In the genomic region with DNA sequence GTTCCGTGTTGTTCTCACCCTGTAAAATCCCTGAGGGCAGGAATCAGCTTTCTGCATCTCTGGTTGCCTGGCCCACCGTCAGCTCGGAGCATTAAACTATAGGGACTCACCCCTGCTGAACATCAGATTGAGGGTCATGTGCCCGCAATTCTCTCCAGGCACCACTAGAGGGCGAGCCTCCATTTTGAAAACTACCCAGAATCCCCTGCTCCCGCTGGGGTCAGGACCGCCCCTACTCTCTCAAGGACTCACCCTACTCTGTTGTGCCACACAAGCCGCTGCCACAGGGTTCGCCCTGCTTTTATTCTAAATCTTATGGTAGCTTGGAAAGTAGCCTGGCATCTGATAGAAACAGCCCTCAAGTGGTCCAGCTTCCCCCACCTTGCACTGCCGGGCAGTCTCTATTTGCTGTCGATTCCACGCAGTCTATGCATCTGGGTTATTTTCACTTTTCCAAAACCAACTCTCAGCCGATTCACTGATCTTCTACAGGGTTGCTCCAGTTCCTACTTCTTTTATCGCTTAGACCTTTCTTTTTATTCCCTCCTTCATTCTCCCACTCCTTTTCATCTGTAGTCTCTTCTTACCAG, we compare ENCODE assay signal across 9 cellular contexts.
DNase-seq lines count a peak whose midpoint lies in the region; ATAC-seq and TF ChIP-seq lines count a peak whose summit lies in the region.
"Had no signal": no experiment of that assay in that cellular context is flagged by ENCODE, and none has a peak within 500 bp of the region (broad histone marks: within the 10 kb centered on the region; RNA-seq: fewer than 3 reads in every experiment).

No MANE protein-coding gene starts in this region.

- no peaks in the 10 kb centered on the region for H3K4me1 ChIP-seq in lower lobe of right lung
- H3K4me1 ChIP-seq: SJSA1 had no signal

- intact Hi-C loops in Calu3 (cut with micrococcal nuclease; ENCODE audit: unreplicated experiment) (no loop called here), lower lobe of right lung (cut with DNase I) (no loop called here)

- DNase-seq in Calu3 (peak; percentile 30), HL-60 (ENCODE audit: low read depth in 1 of 2, low spot score in 1 of 2) (peak; percentile 12 to 34), lower lobe of right lung (no peak), activated gamma-delta T cell treated with Interleukin-2 at 50 U/mL for 16 hours (no peak), NCI-H526 treated with DMSO at 0.1 percent for 48 hours (lab: John Stamatoyannopoulos, UW) (no peak), NCI-H1105 (lab: John Stamatoyannopoulos, UW) (no peak)

- CTCF ChIA-PET in Calu3 (lab: Charles Lee): no interaction called here

- H3K4me3 ChIP-seq in HL-60 (replicated peaks; ENCODE audit: insufficient read depth, low read length): no peak overlapping the region
- H3K4me3 ChIP-seq in lower lobe of right lung: no peak overlapping the region
- H3K4me3 ChIP-seq: SJSA1 had no signal

- no peaks in the 10 kb centered on the region for H3K36me3 ChIP-seq in lower lobe of right lung
- H3K36me3 ChIP-seq: SJSA1 had no signal

- H3K27ac Mint-ChIP-seq in Calu3 (ENCODE audit: unreplicated experiment): no peak overlapping the region
- H3K27ac Mint-ChIP-seq in activated T-helper 17 cell treated with anti-CD3 and anti-CD28 coated beads, Interleukin-2, amount 50 U/mL, for 72 hours: no peak overlapping the region

- no peaks in the 10 kb centered on the region for H3K36me3 Mint-ChIP-seq in Calu3 (ENCODE audit: insufficient read depth, unreplicated experiment)
- H3K36me3 Mint-ChIP-seq in activated T-helper 17 cell treated with anti-CD3 and anti-CD28 coated beads, Interleukin-2, amount 50 U/mL, for 72 hours (ENCODE audit: low read depth): no peaks in the 10 kb centered on the region

- H3K4me1 Mint-ChIP-seq in Calu3 (ENCODE audit: low read depth, unreplicated experiment): no peaks in the 10 kb centered on the region
- no peaks in the 10 kb centered on the region for H3K4me1 Mint-ChIP-seq in activated T-helper 17 cell treated with anti-CD3 and anti-CD28 coated beads, Interleukin-2, amount 50 U/mL, for 72 hours

- ATAC-seq in GM19372 (IDR thresholded peaks at IDR 0.05; ENCODE audit: low read depth, unreplicated experiment) (peak; percentile 69), lower lobe of right lung (peak; percentile 61 to 62)
- ATAC-seq in activated T-helper 17 cell treated with anti-CD3 and anti-CD28 coated beads, Interleukin-2, amount 50 U/mL, for 72 hours (replicated peaks): peak; percentile 65

- H3K27ac ChIP-seq in HL-60 (replicated peaks) (no peak overlapping the region), lower lobe of right lung (no peak overlapping the region)
- H3K27ac ChIP-seq: SJSA1 had no signal

- no peaks in the 10 kb centered on the region for H3K27me3 ChIP-seq in HL-60 (ENCODE audit: insufficient read depth, poor library complexity, severe bottlenecking)
- H3K27me3 ChIP-seq in lower lobe of right lung (ENCODE audit: low read depth): no peaks in the 10 kb centered on the region

- no peaks in the 10 kb centered on the region for H3K9me3 Mint-ChIP-seq in Calu3 (ENCODE audit: low read depth, unreplicated experiment)
- H3K9me3 Mint-ChIP-seq in activated T-helper 17 cell treated with anti-CD3 and anti-CD28 coated beads, Interleukin-2, amount 50 U/mL, for 72 hours: no peaks in the 10 kb centered on the region

- TF ChIP-seq CTCF in Calu3 (IDR thresholded peaks at IDR 0.05; ENCODE audit: unreplicated experiment) (peak; percentile 89), HL-60 (IDR thresholded peaks at IDR 0.05; ENCODE audit: insufficient read depth, low read length) (peak; percentile 58), lower lobe of right lung (IDR thresholded peaks at IDR 0.05) (peak; percentile 63)

- H3K27me3 Mint-ChIP-seq in Calu3 (ENCODE audit: unreplicated experiment): no peaks in the 10 kb centered on the region
- peaks cover 7% of the 10 kb centered on the region for H3K27me3 Mint-ChIP-seq in activated T-helper 17 cell treated with anti-CD3 and anti-CD28 coated beads, Interleukin-2, amount 50 U/mL, for 72 hours

- H3K9me3 ChIP-seq in lower lobe of right lung: peaks cover 4% of the 10 kb centered on the region
- H3K9me3 ChIP-seq: SJSA1 had no signal

- no TSS peak for BruUV-seq in Calu3 (replicated peaks; lab: Mats Ljungman, UMichigan)

- no peak overlapping the region for H3K4me3 Mint-ChIP-seq in Calu3 (ENCODE audit: low read depth, unreplicated experiment)
- no peak overlapping the region for H3K4me3 Mint-ChIP-seq in activated T-helper 17 cell treated with anti-CD3 and anti-CD28 coated beads, Interleukin-2, amount 50 U/mL, for 72 hours

Comparison
In these comparisons a context has a peak if more than half of its experiments do, and no peak if none do; other contexts are left out.
1. DNase-seq: peak in Calu3 (single experiment) and HL-60 (2 of 2); none in lower lobe of right lung (single experiment), activated gamma-delta T cell treated with Interleukin-2 at 50 U/mL for 16 hours (single experiment), NCI-H526 treated with DMSO at 0.1 percent for 48 hours (single experiment) and NCI-H1105 (single experiment).
2. Peak in every context shown above with its lines, with median percentiles within 50 percentile points of each other: CTCF ChIP-seq and ATAC-seq.